3 cellular contexts compared by ENCODE assay signal in genomic region chr16:68097088-68097487, GRCh38.
TF ChIP-seq lines count a peak whose summit lies in the region.

No MANE protein-coding gene starts in this region.

TF ChIP-seq in A549, 52 proteins besides CTCF, POLR2A, EP300 and RAD21:
- TF ChIP-seq CEBPB (IDR thresholded peaks at IDR 0.05): peak in 1 of 2 experiments; percentile 54; a peak in 1 of 4 replicates
- no peak for TF ChIP-seq ZNF302 (CRISPR knock-in tag; IDR thresholded peaks at IDR 0.05)
TF ChIP-seq in A549: peak in this region for 1.

TF ChIP-seq in GM12878, 131 proteins besides CTCF, POLR2A, EP300 and RAD21:
- TF ChIP-seq NR2F1 (conservative IDR thresholded peaks at IDR 0.05): no peak

TF ChIP-seq in GM23338, 12 proteins besides CTCF, POLR2A, EP300 and RAD21:
- TF ChIP-seq NANOG (IDR thresholded peaks at IDR 0.05; ENCODE audit: borderline replicate concordance): no peak
- TF ChIP-seq ZNF114 (CRISPR knock-in tag; IDR thresholded peaks at IDR 0.05): no peak
- no peak for TF ChIP-seq EZH2phosphoT487 (IDR thresholded peaks at IDR 0.05; ENCODE audit: unreplicated experiment)
- no peak for TF ChIP-seq CREB1 (CRISPR knock-in tag; IDR thresholded peaks at IDR 0.05; ENCODE audit: low read depth)
- TF ChIP-seq STAT1 (IDR thresholded peaks at IDR 0.05; ENCODE audit: unreplicated experiment): no peak
- no peak for TF ChIP-seq ZNF462 (CRISPR knock-in tag; IDR thresholded peaks at IDR 0.05)
- no peak for TF ChIP-seq ZNF331 (CRISPR knock-in tag; IDR thresholded peaks at IDR 0.05; ENCODE audit: low read depth)
- TF ChIP-seq EZH2 (IDR thresholded peaks at IDR 0.05; ENCODE audit: low read depth, unreplicated experiment): no peak
- no peak for TF ChIP-seq REST (IDR thresholded peaks at IDR 0.05; ENCODE audit: unreplicated experiment)
- no peak for TF ChIP-seq POLR2AphosphoS5 (IDR thresholded peaks at IDR 0.05; ENCODE audit: low read depth)
- no peak for TF ChIP-seq ETS1 (IDR thresholded peaks at IDR 0.05)
- TF ChIP-seq JUNB (IDR thresholded peaks at IDR 0.05; ENCODE audit: unreplicated experiment): no peak
